In genomic region chr6:31945507-31946369, GRCh38 we compare ENCODE assay signal across 9 cellular contexts.
DNase-seq lines count a peak whose midpoint lies in the region; ATAC-seq, FAIRE-seq and TF ChIP-seq lines count a peak whose summit lies in the region.
"Had no signal": no experiment of that assay in that cellular context is flagged by ENCODE, and none has a peak within 500 bp of the region (broad histone marks: within the 10 kb centered on the region; RNA-seq: fewer than 3 reads in every experiment).

Gene CFB (plus strand): TSS chr6:31946095. CDS start chr6:31946222, 127 bp downstream.

- H3K9me3 Mint-ChIP-seq in activated T-cell treated with anti-CD3 and anti-CD28 coated beads, Interleukin-2, amount 50 U/mL, for 24 hours = no peaks in the 10 kb centered on the region

- H3K27ac Mint-ChIP-seq in activated T-cell treated with anti-CD3 and anti-CD28 coated beads, Interleukin-2, amount 50 U/mL, for 24 hours = peak within 1 kb of the TSS; percentile 41

- H3K4me1 Mint-ChIP-seq in activated T-cell treated with anti-CD3 and anti-CD28 coated beads, Interleukin-2, amount 50 U/mL, for 24 hours (ENCODE audit: low read depth) = peaks cover 8% of the 10 kb centered on the region

- no peak for DNase-seq in activated T-cell treated with anti-CD3 and anti-CD28 coated beads, Interleukin-2, amount 50 U/mL, for 24 hours
- no peak for DNase-seq in activated T-cell treated with anti-CD3 and anti-CD28 coated beads for 4 hours
- peak; percentile 23 for DNase-seq in medulla oblongata (ENCODE audit: extremely low spot score)
- peak; percentile 31 for DNase-seq in urothelium cell line (ENCODE audit: low spot score)
- DNase-seq in GM13977 (ENCODE audit: low spot score) = no peak
- DNase-seq: NCI-H1048 had no signal

- peaks cover 3% of the 10 kb centered on the region for H3K36me3 Mint-ChIP-seq in activated T-cell treated with anti-CD3 and anti-CD28 coated beads, Interleukin-2, amount 50 U/mL, for 24 hours (ENCODE audit: low read depth)

- FAIRE-seq in urothelium cell line (lab: Jason Lieb, UNC) = no peak

- H3K4me3 Mint-ChIP-seq in activated T-cell treated with anti-CD3 and anti-CD28 coated beads, Interleukin-2, amount 50 U/mL, for 24 hours = no peak within 1 kb of the TSS

- peaks cover 19% of the 10 kb centered on the region for H3K27me3 Mint-ChIP-seq in activated T-cell treated with anti-CD3 and anti-CD28 coated beads, Interleukin-2, amount 50 U/mL, for 24 hours

- peak within 1 kb of the TSS; percentile 57 for H3K27ac ChIP-seq in cingulate gyrus (ENCODE audit: low read depth, low read length)

- in situ Hi-C loops in GM13977 (cut with MboI; ENCODE audit: low pct_unique_long_range_greater_than_20kb, low sequenced_read_pairs, unreplicated experiment) = no loop called here

- ATAC-seq in HG02852 (IDR thresholded peaks at IDR 0.05; ENCODE audit: unreplicated experiment) (no peak), GM19452 (IDR thresholded peaks at IDR 0.05; ENCODE audit: unreplicated experiment) (no peak)

- TF ChIP-seq CTCF in GM13977 (IDR thresholded peaks at IDR 0.05; ENCODE audit: extremely low read depth, insufficient read depth, missing control alignments) = no peak

Comparison
In these comparisons a context has a peak if more than half of its experiments do, and no peak if none do; other contexts are left out.
1. DNase-seq: peak in medulla oblongata (single experiment) and urothelium cell line (single experiment); none in activated T-cell treated with anti-CD3 and anti-CD28 coated beads, Interleukin-2, amount 50 U/mL, for 24 hours (single experiment), activated T-cell treated with anti-CD3 and anti-CD28 coated beads for 4 hours (single experiment) and GM13977 (single experiment).